In the genomic region with DNA sequence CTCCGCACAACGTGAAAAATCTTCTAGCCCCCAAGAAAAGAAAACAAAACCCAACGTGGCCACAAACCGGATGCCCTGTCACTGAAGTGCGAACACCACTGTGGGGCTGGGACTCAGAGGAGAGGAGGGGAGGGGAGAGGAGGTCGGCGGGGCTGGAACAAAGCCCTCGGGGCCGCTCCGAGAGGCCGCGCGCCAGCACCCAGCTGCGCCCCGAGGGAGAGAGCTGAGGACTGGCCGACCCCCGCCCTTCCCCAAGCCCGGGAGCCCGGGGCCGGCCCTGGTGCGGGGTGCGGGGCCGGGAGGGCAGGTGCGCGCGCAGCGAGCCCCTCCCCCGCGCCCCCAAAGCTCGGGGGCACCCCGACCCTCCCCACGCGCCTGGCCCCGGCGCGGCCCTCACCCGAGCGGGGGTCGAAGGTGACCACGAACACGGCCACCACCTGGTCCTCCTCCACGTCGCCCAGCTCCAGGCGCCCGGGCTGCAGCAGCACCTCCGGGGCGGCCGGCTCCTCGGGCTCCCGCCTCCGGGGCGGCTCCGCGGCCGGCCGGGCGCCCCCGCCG, we compare ENCODE assay signal across 8 cellular contexts. TPM values are rescaled to one million over a fixed set of nuclear protein-coding genes. Genes with fewer than 3 reads are reported as not detected.
DNase-seq lines count a peak whose midpoint lies in the region; ATAC-seq and TF ChIP-seq lines count a peak whose summit lies in the region.

No MANE protein-coding gene starts in this region.

- peaks cover 51% of the 10 kb centered on the region for H3K4me1 Mint-ChIP-seq in GM23338

- peak overlapping the region; percentile 82 for H3K4me3 Mint-ChIP-seq in GM23338

- H2AFZ ChIP-seq in GM23338 (no peak overlapping the region), Loucy (ENCODE audit: low read length) (peak overlapping the region; percentile 89)

- H3K9me3 ChIP-seq in Loucy (ENCODE audit: insufficient read depth, low read depth, low read length) (no peaks in the 10 kb centered on the region), lung (ENCODE audit: control insufficient read depth in 2 of 2, insufficient read depth in 1 of 2, low read length in 1 of 2) (no peaks in the 10 kb centered on the region)

- peak overlapping the region; percentile 55 for H3K9ac ChIP-seq in Loucy (ENCODE audit: low read depth, low read length, poor library complexity, severe bottlenecking)

- H3K27ac Mint-ChIP-seq in GM23338: no peak overlapping the region

- no peaks in the 10 kb centered on the region for H3K9me2 ChIP-seq in GM23338 (ENCODE audit: insufficient read depth)
- no peaks in the 10 kb centered on the region for H3K9me2 ChIP-seq in Loucy (replicated peaks; ENCODE audit: low read depth, low read length)

- 0% methylated on average over 8 to 59 of the region's 59 CpGs for WGBS in lung, 2 donors

- H3K4me2 ChIP-seq in GM23338 (peak overlapping the region; percentile 76), Loucy (ENCODE audit: low read depth, low read length, poor library complexity, severe bottlenecking) (no peak overlapping the region)

- H3K4me3 ChIP-seq in GM12865 (ENCODE audit: low read depth, low read length): peak overlapping the region; percentile 74
- H3K4me3 ChIP-seq in GM23338: peak overlapping the region; percentile 93
- peak overlapping the region; percentile 87 for H3K4me3 ChIP-seq in Loucy (ENCODE audit: low read length, poor library complexity, severe bottlenecking)
- peak overlapping the region; percentile 86 for H3K4me3 ChIP-seq in coronary artery
- peak overlapping the region; percentile 85 for H3K4me3 ChIP-seq in lung

- no peak for TF ChIP-seq CTCF in GM12865 (IDR thresholded peaks at IDR 0.05; ENCODE audit: insufficient read depth, low read depth, low read length, missing control alignments)
- no peak for TF ChIP-seq CTCF in GM23338 (conservative IDR thresholded peaks at IDR 0.05; ENCODE audit: low read depth in 2 of 2)
- TF ChIP-seq CTCF in Loucy (conservative IDR thresholded peaks at IDR 0.05; ENCODE audit: low read length): no peak
- no peak for TF ChIP-seq CTCF in coronary artery (IDR thresholded peaks at IDR 0.05)
- no peak for TF ChIP-seq CTCF in lung (IDR thresholded peaks at IDR 0.05; ENCODE audit: control extremely low read depth, extremely low read depth)

- H3K27me3 Mint-ChIP-seq in GM23338 (ENCODE audit: insufficient read depth, low read depth, poor library complexity): peaks cover 8% of the 10 kb centered on the region

- peaks cover 42% of the 10 kb centered on the region for H3K4me1 ChIP-seq in GM23338 (ENCODE audit: insufficient read depth)
- peaks cover 45% of the 10 kb centered on the region for H3K4me1 ChIP-seq in Loucy (ENCODE audit: insufficient read depth, low read length, poor library complexity, severe bottlenecking)
- H3K4me1 ChIP-seq in lung (ENCODE audit: control insufficient read depth in 2 of 2, insufficient read depth in 2 of 2, low read length in 2 of 2): peaks cover 0 to 9% of the 10 kb centered on the region in 2 donors

- H3K36me3 ChIP-seq in GM23338 (ENCODE audit: insufficient read depth) (no peaks in the 10 kb centered on the region), Loucy (ENCODE audit: insufficient read depth, low read length) (no peaks in the 10 kb centered on the region), lung (ENCODE audit: control insufficient read depth in 2 of 2, insufficient read depth in 2 of 2, low read length in 2 of 2) (no peaks in the 10 kb centered on the region)

- H3K9me3 Mint-ChIP-seq in GM23338: no peaks in the 10 kb centered on the region

- H3K36me3 Mint-ChIP-seq in GM23338 (ENCODE audit: low read depth): no peaks in the 10 kb centered on the region

- H4K20me1 ChIP-seq in GM23338 (replicated peaks; ENCODE audit: insufficient read depth): no peaks in the 10 kb centered on the region; the same call in 1 of the 2 replicates
- H4K20me1 ChIP-seq in Loucy (ENCODE audit: insufficient read depth, low read length, poor library complexity, severe bottlenecking): peaks cover 17% of the 10 kb centered on the region

- peaks cover 42% of the 10 kb centered on the region for H3K79me2 ChIP-seq in GM23338 (replicated peaks; ENCODE audit: insufficient read depth)
- H3K79me2 ChIP-seq in Loucy (ENCODE audit: insufficient read depth, low read length): peaks cover 38% of the 10 kb centered on the region; the same call in 1 of the 2 replicates

- DNase-seq in GM12865 (ENCODE audit: low read depth) (peak; percentile 80), GM23338 (ENCODE audit: low spot score) (peak; percentile 78), coronary artery (ENCODE audit: low spot score) (no peak), lung (ENCODE audit: low spot score) (peak; percentile 41), NCI-H1048 (lab: John Stamatoyannopoulos, UW) (no peak)
- DNase-seq in activated CD4-positive, alpha-beta T cell treated with anti-CD3 and anti-CD28 coated beads for 4 hours: peak; percentile 53 to 59
- DNase-seq in stimulated activated CD8-positive, alpha-beta memory T cell treated with anti-CD3 and anti-CD28 coated beads, Interleukin-12 subunit alpha, Interleukin-12 subunit beta, amount 100 ng/mL, for 4 hours (ENCODE audit: low read depth): peak; percentile 61

- H3K27ac ChIP-seq in GM23338 (ENCODE audit: low read depth) (0 out of 2 replicates have a peak overlapping the region, but pooled peaks have one; percentile 32), coronary artery (peak overlapping the region; percentile 83 to 92), lung (ENCODE audit: low read depth in 1 of 2, low read length in 1 of 2) (peak overlapping the region; percentile 81 to 91)

- peak; percentile 85 for ATAC-seq in GM23338
- peak; percentile 28 for ATAC-seq in lung (ENCODE audit: insufficient read depth, low FRiP score)

- peaks cover 3% of the 10 kb centered on the region; the same call in 1 of the 2 replicates for H3F3A ChIP-seq in GM23338 (replicated peaks; ENCODE audit: low read depth)
- no peaks in the 10 kb centered on the region for H3F3A ChIP-seq in Loucy (ENCODE audit: low read depth)

- peaks cover 19% of the 10 kb centered on the region for H3K27me3 ChIP-seq in GM23338 (ENCODE audit: insufficient read depth)
- no peaks in the 10 kb centered on the region for H3K27me3 ChIP-seq in Loucy (ENCODE audit: insufficient read depth, low read length, poor library complexity, severe bottlenecking)
- no peaks in the 10 kb centered on the region for H3K27me3 ChIP-seq in lung (ENCODE audit: control insufficient read depth, insufficient read depth)

TF ChIP-seq in GM23338, 12 proteins besides CTCF, POLR2A, EP300 and RAD21 (continues in another document):
- TF ChIP-seq POLR2AphosphoS5 (IDR thresholded peaks at IDR 0.05; ENCODE audit: low read depth) (no peak), EZH2phosphoT487 (IDR thresholded peaks at IDR 0.05; ENCODE audit: unreplicated experiment) (no peak), STAT1 (IDR thresholded peaks at IDR 0.05; ENCODE audit: unreplicated experiment) (no peak)

RNA-seq across cellular contexts. Expression of a gene that starts 0.4 kb away (rescaled TPM):
- total RNA-seq in GM23338 (2014; rRNA removed; shearing (Covaris generic)): 23.9 and 29.5 TPM in 2 replicates
- polyA plus RNA-seq in GM23338 (2016; fragmentation: Nextera tagmentation; extraction: Ambion mirVana) (4.9 and 5.1 TPM in 2 replicates), lung (1 to 10 TPM; 5.1 to 8.2 TPM)
- 10 to 100 TPM; 24.1 to 43.3 TPM for total RNA-seq in lung

RNA-seq across cellular contexts. Expression of a gene that starts 6.6 kb away (rescaled TPM):
- total RNA-seq in GM23338 (2014; rRNA removed; shearing (Covaris generic)): 0.16 TPM in 1 of 2 replicates, not detected in the other
- polyA plus RNA-seq in GM23338 (2016; fragmentation: Nextera tagmentation; extraction: Ambion mirVana): not detected in 2 replicates
- not detected for total RNA-seq in lung
- not detected for polyA plus RNA-seq in lung

RNA-seq across cellular contexts. Expression of a gene that starts 36.6 kb away (rescaled TPM):
- 283 and 350 TPM in 2 replicates for total RNA-seq in GM23338 (2014; rRNA removed; shearing (Covaris generic))
- polyA plus RNA-seq in GM23338 (2016; fragmentation: Nextera tagmentation; extraction: Ambion mirVana) (972 and 1,006 TPM in 2 replicates), lung (100 to 1,000 TPM; 162 to 263 TPM)
- total RNA-seq in lung: 100 to 1,000 TPM in 1 of 2 donors, 10 to 100 TPM in 1; 96.8 to 109 TPM

Comparison
In these comparisons a context has a peak if more than half of its experiments do, and no peak if none do; other contexts are left out.
1. DNase-seq: peak in GM12865 (single experiment), GM23338 (single experiment), activated CD4-positive, alpha-beta T cell treated with anti-CD3 and anti-CD28 coated beads for 4 hours (2 of 2), lung (single experiment) and stimulated activated CD8-positive, alpha-beta memory T cell treated with anti-CD3 and anti-CD28 coated beads, Interleukin-12 subunit alpha, Interleukin-12 subunit beta, amount 100 ng/mL, for 4 hours (single experiment); none in coronary artery (single experiment) and NCI-H1048 (single experiment).
2. H3K27ac ChIP-seq: peak in every context shown above with its lines; median percentile 88 in coronary artery; 86 in lung; 32 in GM23338.
3. Peak in every context shown above with its lines, with median percentiles within 50 percentile points of each other: H3K4me3 ChIP-seq.